Comparison of ENCODE assay signal across 8 cellular contexts in the genomic region with DNA sequence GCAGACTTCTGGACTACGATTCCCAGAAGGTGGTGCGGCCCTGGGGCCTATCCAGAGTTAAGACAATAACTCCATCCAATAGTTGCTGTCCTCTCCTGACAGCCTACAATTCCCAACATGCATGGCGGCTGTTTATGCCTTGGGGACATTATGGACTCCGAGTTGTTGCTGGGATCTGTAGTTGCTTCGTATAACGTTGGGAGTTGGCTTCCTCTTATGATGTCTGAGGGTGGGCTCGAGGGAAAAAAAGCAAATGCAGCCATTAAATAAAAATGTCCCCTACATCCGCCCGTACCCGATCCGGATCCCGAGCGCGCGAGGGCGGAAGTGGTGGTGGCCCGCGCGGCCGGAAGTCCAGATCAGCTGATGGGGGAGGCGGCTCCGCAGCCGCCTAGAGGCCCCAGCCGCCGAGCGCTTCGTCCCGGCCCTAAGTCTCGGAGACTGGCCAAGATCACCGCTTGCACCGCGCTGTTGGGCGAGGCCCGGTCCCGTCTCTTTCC. TPM values are rescaled to one million over a fixed set of nuclear protein-coding genes. Genes with fewer than 3 reads are reported as not detected.
A peak's percentile ranks its signal among the peaks of the same experiment; 100 is the strongest.
DNase-seq lines count a peak whose midpoint lies in the region; ATAC-seq and TF ChIP-seq lines count a peak whose summit lies in the region.

A gene with protein sequence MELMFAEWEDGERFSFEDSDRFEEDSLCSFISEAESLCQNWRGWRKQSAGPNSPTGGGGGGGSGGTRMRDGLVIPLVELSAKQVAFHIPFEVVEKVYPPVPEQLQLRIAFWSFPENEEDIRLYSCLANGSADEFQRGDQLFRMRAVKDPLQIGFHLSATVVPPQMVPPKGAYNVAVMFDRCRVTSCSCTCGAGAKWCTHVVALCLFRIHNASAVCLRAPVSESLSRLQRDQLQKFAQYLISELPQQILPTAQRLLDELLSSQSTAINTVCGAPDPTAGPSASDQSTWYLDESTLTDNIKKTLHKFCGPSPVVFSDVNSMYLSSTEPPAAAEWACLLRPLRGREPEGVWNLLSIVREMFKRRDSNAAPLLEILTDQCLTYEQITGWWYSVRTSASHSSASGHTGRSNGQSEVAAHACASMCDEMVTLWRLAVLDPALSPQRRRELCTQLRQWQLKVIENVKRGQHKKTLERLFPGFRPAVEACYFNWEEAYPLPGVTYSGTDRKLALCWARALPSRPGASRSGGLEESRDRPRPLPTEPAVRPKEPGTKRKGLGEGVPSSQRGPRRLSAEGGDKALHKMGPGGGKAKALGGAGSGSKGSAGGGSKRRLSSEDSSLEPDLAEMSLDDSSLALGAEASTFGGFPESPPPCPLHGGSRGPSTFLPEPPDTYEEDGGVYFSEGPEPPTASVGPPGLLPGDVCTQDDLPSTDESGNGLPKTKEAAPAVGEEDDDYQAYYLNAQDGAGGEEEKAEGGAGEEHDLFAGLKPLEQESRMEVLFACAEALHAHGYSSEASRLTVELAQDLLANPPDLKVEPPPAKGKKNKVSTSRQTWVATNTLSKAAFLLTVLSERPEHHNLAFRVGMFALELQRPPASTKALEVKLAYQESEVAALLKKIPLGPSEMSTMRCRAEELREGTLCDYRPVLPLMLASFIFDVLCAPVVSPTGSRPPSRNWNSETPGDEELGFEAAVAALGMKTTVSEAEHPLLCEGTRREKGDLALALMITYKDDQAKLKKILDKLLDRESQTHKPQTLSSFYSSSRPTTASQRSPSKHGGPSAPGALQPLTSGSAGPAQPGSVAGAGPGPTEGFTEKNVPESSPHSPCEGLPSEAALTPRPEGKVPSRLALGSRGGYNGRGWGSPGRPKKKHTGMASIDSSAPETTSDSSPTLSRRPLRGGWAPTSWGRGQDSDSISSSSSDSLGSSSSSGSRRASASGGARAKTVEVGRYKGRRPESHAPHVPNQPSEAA (N-terminal part only) (plus strand): TSS at position 386 of the 500 bp plus-strand sequence. CDS start 273 bp downstream, outside the sequence.

- peak; percentile 87 for ATAC-seq in activated T-helper 17 cell treated with anti-CD3 and anti-CD28 coated beads, Interleukin-2, amount 50 U/mL, for 72 hours (replicated peaks)
- ATAC-seq in naive B cell (ENCODE audit: low read depth in 2 of 2): peak; percentile 81 to 84
- peak; percentile 93 for ATAC-seq in stimulated activated memory B cell treated with anti-CD40 and anti-IgM and Interleukin-4, amounts not matched to agents 10 μg/mL and 1 μg/mL and 100 μg/mL, for 72 hours

- CTCF ChIA-PET in RWPE1 (lab: Yijun Ruan, JAX): interaction anchor here (1.0 kb wide), 1 partner anchor 18 kb away, joined by 7 read pairs; no protein-coding TSS in a partner anchor

- H3K4me3 ChIP-seq in LNCaP clone FGC (ENCODE audit: low read depth, low read length): peak within 1 kb of the TSS; percentile 89

- H3K27ac ChIP-seq in RWPE1: peak within 1 kb of the TSS; percentile 84

- TF ChIP-seq CTCF in LNCaP clone FGC (IDR thresholded peaks at IDR 0.05; ENCODE audit: control insufficient read depth, extremely low read depth, insufficient read depth) (no peak), RWPE1 (conservative IDR thresholded peaks at IDR 0.05; ENCODE audit: low read depth) (no peak)

- H3K4me1 Mint-ChIP-seq in activated T-helper 17 cell treated with anti-CD3 and anti-CD28 coated beads, Interleukin-2, amount 50 U/mL, for 72 hours: peaks cover 12% of the 10 kb centered on the region
- peaks cover 40 to 49% (median 43%) of the 10 kb centered on the region in 3 donors for H3K4me1 Mint-ChIP-seq in naive B cell
- H3K4me1 Mint-ChIP-seq in stimulated activated memory B cell treated with anti-CD40 and anti-IgM and Interleukin-4, amounts not matched to agents 10 μg/mL and 1 μg/mL and 100 μg/mL, for 72 hours: peaks cover 65% of the 10 kb centered on the region

- DNase-seq in Daoy (ENCODE audit: low read depth) (peak; percentile 90), GOT3 (lab: John Stamatoyannopoulos, UW) (peak; percentile 44), LNCaP clone FGC (ENCODE audit: low read depth) (peak; percentile 87), RWPE1 (ENCODE audit: low spot score) (peak; percentile 98), fibroblast of gingiva (ENCODE audit: low read depth) (peak; percentile 97), naive B cell (peak; percentile 86)

- POLR2A ChIA-PET in RWPE1 (lab: Yijun Ruan, JAX; ENCODE audit: low non-redundant PET): no interaction called here

- H3K27ac Mint-ChIP-seq in activated T-helper 17 cell treated with anti-CD3 and anti-CD28 coated beads, Interleukin-2, amount 50 U/mL, for 72 hours: peak within 1 kb of the TSS; percentile 93
- H3K27ac Mint-ChIP-seq in naive B cell: peak within 1 kb of the TSS; percentile 96 to 99 (median 98)
- peak within 1 kb of the TSS; percentile 96 for H3K27ac Mint-ChIP-seq in stimulated activated memory B cell treated with anti-CD40 and anti-IgM and Interleukin-4, amounts not matched to agents 10 μg/mL and 1 μg/mL and 100 μg/mL, for 72 hours

- no peaks in the 10 kb centered on the region for H3K27me3 Mint-ChIP-seq in activated T-helper 17 cell treated with anti-CD3 and anti-CD28 coated beads, Interleukin-2, amount 50 U/mL, for 72 hours
- no peaks in the 10 kb centered on the region for H3K27me3 Mint-ChIP-seq in naive B cell
- no peaks in the 10 kb centered on the region for H3K27me3 Mint-ChIP-seq in stimulated activated memory B cell treated with anti-CD40 and anti-IgM and Interleukin-4, amounts not matched to agents 10 μg/mL and 1 μg/mL and 100 μg/mL, for 72 hours

- H3K4me3 Mint-ChIP-seq in activated T-helper 17 cell treated with anti-CD3 and anti-CD28 coated beads, Interleukin-2, amount 50 U/mL, for 72 hours: peak within 1 kb of the TSS; percentile 93
- H3K4me3 Mint-ChIP-seq in naive B cell: peak within 1 kb of the TSS; percentile 97 to 99 (median 99)
- H3K4me3 Mint-ChIP-seq in stimulated activated memory B cell treated with anti-CD40 and anti-IgM and Interleukin-4, amounts not matched to agents 10 μg/mL and 1 μg/mL and 100 μg/mL, for 72 hours: peak within 1 kb of the TSS; percentile 94

- H3K9me3 Mint-ChIP-seq in activated T-helper 17 cell treated with anti-CD3 and anti-CD28 coated beads, Interleukin-2, amount 50 U/mL, for 72 hours: no peaks in the 10 kb centered on the region
- H3K9me3 Mint-ChIP-seq in naive B cell: no peaks in the 10 kb centered on the region
- no peaks in the 10 kb centered on the region for H3K9me3 Mint-ChIP-seq in stimulated activated memory B cell treated with anti-CD40 and anti-IgM and Interleukin-4, amounts not matched to agents 10 μg/mL and 1 μg/mL and 100 μg/mL, for 72 hours

- H3K36me3 Mint-ChIP-seq in activated T-helper 17 cell treated with anti-CD3 and anti-CD28 coated beads, Interleukin-2, amount 50 U/mL, for 72 hours (ENCODE audit: low read depth): peaks cover 59% of the 10 kb centered on the region
- H3K36me3 Mint-ChIP-seq in naive B cell: peaks cover 0 to 9% of the 10 kb centered on the region in 2 donors
- H3K36me3 Mint-ChIP-seq in stimulated activated memory B cell treated with anti-CD40 and anti-IgM and Interleukin-4, amounts not matched to agents 10 μg/mL and 1 μg/mL and 100 μg/mL, for 72 hours: peaks cover 18% of the 10 kb centered on the region

RNA-seq across cellular contexts. Expression of the gene that starts here (rescaled TPM):
- 26.8 and 27.1 TPM in 2 replicates for total RNA-seq in Daoy (2014; rRNA removed; shearing (Covaris generic))
- total RNA-seq in activated T-helper 17 cell treated with anti-CD3 and anti-CD28 coated beads, Interleukin-2, amount 50 U/mL, for 72 hours: 100 to 1,000 TPM in 1 of 2 donors, 10 to 100 TPM in 1; 66.1 to 113 TPM
- 10 to 100 TPM in 5 of 6 donors, 1 to 10 TPM in 1; 4.3 to 21.7 (median 15.8) TPM for polyA plus RNA-seq in naive B cell (ENCODE audit: low read depth in 6 of 6)

Comparison
In these comparisons a context has a peak if more than half of its experiments do, and no peak if none do; other contexts are left out.
1. Peak in every context shown above with its lines: DNase-seq, ATAC-seq, H3K4me3 ChIP-seq and H3K27ac ChIP-seq.
2. DNase-seq: peak in every context shown above with its lines; median percentile 98 in RWPE1; 97 in fibroblast of gingiva; 90 in Daoy; 87 in LNCaP clone FGC; 86 in naive B cell; 44 in GOT3.